In genomic region chr3:186360779-186361178, GRCh38 we compare ENCODE assay signal across 7 cellular contexts. TPM values are rescaled to one million over a fixed set of nuclear protein-coding genes. Genes with fewer than 3 reads are reported as not detected.
DNase-seq lines count a peak whose midpoint lies in the region; ATAC-seq and TF ChIP-seq lines count a peak whose summit lies in the region.

No MANE protein-coding gene starts in this region.

- H3K27me3 ChIP-seq in right lobe of liver = peaks cover 0 to 7% of the 10 kb centered on the region in 2 donors

- H3K36me3 Mint-ChIP-seq in dendritic cell treated with granulocyte-macrophage colony-stimulating factor and Interleukin-4, amounts not matched to agents 40 ng/mL and 50 ng/mL, for 4 days (ENCODE audit: low read depth) = no peaks in the 10 kb centered on the region

- intact Hi-C loops in dendritic cell treated with granulocyte-macrophage colony-stimulating factor and Interleukin-4, amounts not matched to agents 40 ng/mL and 50 ng/mL, for 4 days (cut with micrococcal nuclease) = no loop called here
- intact Hi-C loops in right lobe of liver (cut with DNase I) = no loop called here

- no peaks in the 10 kb centered on the region for H3K9me3 Mint-ChIP-seq in dendritic cell treated with granulocyte-macrophage colony-stimulating factor and Interleukin-4, amounts not matched to agents 40 ng/mL and 50 ng/mL, for 4 days

- H3K36me3 ChIP-seq in right lobe of liver = no peaks in the 10 kb centered on the region

- H3K9me3 ChIP-seq in right lobe of liver = no peaks in the 10 kb centered on the region

- peak overlapping the region; percentile 48 for H3K27ac Mint-ChIP-seq in dendritic cell treated with granulocyte-macrophage colony-stimulating factor and Interleukin-4, amounts not matched to agents 40 ng/mL and 50 ng/mL, for 4 days

- H3K4me3 ChIP-seq in right lobe of liver = peak overlapping the region in 2 of 3 donors; percentile 22 to 50

- H3K4me3 Mint-ChIP-seq in dendritic cell treated with granulocyte-macrophage colony-stimulating factor and Interleukin-4, amounts not matched to agents 40 ng/mL and 50 ng/mL, for 4 days = peak overlapping the region; percentile 87

- ATAC-seq in right lobe of liver (peak in 3 of 4 donors; percentile 43 to 44 (median 44)), GM18520 (IDR thresholded peaks at IDR 0.05; ENCODE audit: unreplicated experiment) (no peak), HG02884 (IDR thresholded peaks at IDR 0.05; ENCODE audit: unreplicated experiment) (no peak)

- TF ChIP-seq POLR2A in right lobe of liver (IDR thresholded peaks at IDR 0.05) = no peak

- no peak overlapping the region for H3K27ac ChIP-seq in right lobe of liver

- no peak for TF ChIP-seq CTCF in right lobe of liver (IDR thresholded peaks at IDR 0.05)

- DNase-seq in NCI-H1694 (lab: John Stamatoyannopoulos, UW) = peak; percentile 66
- peak in 1 of 3 donors; percentile 33 for DNase-seq in right lobe of liver
- DNase-seq in superior temporal gyrus (ENCODE audit: extremely low spot score) = peak; percentile 20
- no peak for DNase-seq in activated gamma-delta T cell (lab: John Stamatoyannopoulos, UW)

- peaks cover 26% of the 10 kb centered on the region for H3K27me3 Mint-ChIP-seq in dendritic cell treated with granulocyte-macrophage colony-stimulating factor and Interleukin-4, amounts not matched to agents 40 ng/mL and 50 ng/mL, for 4 days

- H3K4me1 ChIP-seq in right lobe of liver = peaks cover 0 to 15% (median 0%) of the 10 kb centered on the region in 4 donors

- peaks cover 81% of the 10 kb centered on the region for H3K4me1 Mint-ChIP-seq in dendritic cell treated with granulocyte-macrophage colony-stimulating factor and Interleukin-4, amounts not matched to agents 40 ng/mL and 50 ng/mL, for 4 days (ENCODE audit: low read depth)

- 20% methylated on average over 1 of the region's 27 CpGs for WGBS in right lobe of liver (ENCODE audit: insufficient coverage, low coverage, low lambda C conversion rate, missing lambda C conversion rate)

RNA-seq across cellular contexts. Expression of gene DGKG, which starts 1.3 kb away (rescaled TPM):
- 1 to 10 TPM; 1.5 to 3.6 (median 2.0) TPM for total RNA-seq in right lobe of liver

Comparison
In these comparisons a context has a peak if more than half of its experiments do, and no peak if none do; other contexts are left out.
1. ATAC-seq: peak in right lobe of liver (3 of 4); none in GM18520 (single experiment) and HG02884 (single experiment).